ENCODE assay signal across 19 cellular contexts in the genomic region with DNA sequence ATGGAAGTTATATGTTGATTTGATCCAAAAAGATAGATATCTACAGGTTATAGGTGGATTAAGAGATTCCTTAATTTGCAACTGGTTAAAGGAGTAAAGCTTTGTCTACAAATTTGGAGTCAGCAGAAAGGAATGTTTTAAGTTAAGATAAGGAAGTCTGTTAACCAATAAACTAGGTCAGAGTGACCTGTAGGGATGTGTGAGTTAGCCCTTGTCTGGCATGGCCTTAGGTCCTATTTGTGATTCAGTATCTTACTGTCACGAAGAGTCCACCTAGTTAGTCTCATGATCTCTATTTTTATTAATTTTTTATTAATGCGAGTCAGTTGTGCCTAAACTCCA.
A peak's percentile ranks its signal among the peaks of the same experiment; 100 is the strongest.
DNase-seq lines count a peak whose midpoint lies in the region; FAIRE-seq and TF ChIP-seq lines count a peak whose summit lies in the region.
"Had no signal": no experiment of that assay in that cellular context is flagged by ENCODE, and none has a peak within 500 bp of the region (broad histone marks: within the 10 kb centered on the region; RNA-seq: fewer than 3 reads in every experiment).

No MANE protein-coding gene starts in this region.

- no peak for TF ChIP-seq POLR2A in esophagus muscularis mucosa (IDR thresholded peaks at IDR 0.05; ENCODE audit: low read depth)

- 58% methylated on average over 2 of the region's 2 CpGs for WGBS in hepatocyte (ENCODE audit: low lambda C conversion rate, missing lambda C conversion rate)
- 84% methylated on average over 2 of the region's 2 CpGs for WGBS in esophagus muscularis mucosa

- no peak for FAIRE-seq in astrocyte (lab: Jason Lieb, UNC)
- FAIRE-seq: colon had no signal

- H3K79me2 ChIP-seq in ACC112 (ENCODE audit: control insufficient read depth, insufficient read depth, low read length, unreplicated experiment): no peaks in the 10 kb centered on the region
- no peaks in the 10 kb centered on the region for H3K79me2 ChIP-seq in astrocyte (ENCODE audit: insufficient read depth, low read length)
- H3K79me2 ChIP-seq in hepatocyte: no peaks in the 10 kb centered on the region

- H3K36me3 ChIP-seq in ACC112 (ENCODE audit: insufficient read depth, low read length): no peaks in the 10 kb centered on the region
- no peaks in the 10 kb centered on the region for H3K36me3 ChIP-seq in astrocyte (ENCODE audit: insufficient read depth, low read length)
- H3K36me3 ChIP-seq in hepatocyte (replicated peaks; ENCODE audit: insufficient read depth, low read depth): no peaks in the 10 kb centered on the region
- H3K36me3 ChIP-seq in esophagus muscularis mucosa: no peaks in the 10 kb centered on the region
- H3K36me3 ChIP-seq: lower lobe of right lung had no signal

- no peak for TF ChIP-seq EP300 in esophagus muscularis mucosa (IDR thresholded peaks at IDR 0.05)

- no peaks in the 10 kb centered on the region for H3K9me2 ChIP-seq in hepatocyte (replicated peaks; ENCODE audit: insufficient read depth)

- H3K9me3 ChIP-seq in astrocyte (ENCODE audit: insufficient read depth, low read depth, low read length) (no peaks in the 10 kb centered on the region), hepatocyte (ENCODE audit: low read depth) (no peaks in the 10 kb centered on the region), esophagus muscularis mucosa (peaks cover 0 to 5% (median 1%) of the 10 kb centered on the region in 4 donors)
- H3K9me3 ChIP-seq: lower lobe of right lung had no signal

- peak overlapping the region; percentile 52 for H3K9ac ChIP-seq in astrocyte (ENCODE audit: low read length)

- H2AFZ ChIP-seq in ACC112 (ENCODE audit: low read length, unreplicated experiment): no peak overlapping the region
- H2AFZ ChIP-seq in astrocyte (ENCODE audit: low read depth, low read length): no peak overlapping the region
- peak overlapping the region; percentile 41 for H2AFZ ChIP-seq in hepatocyte

- peak overlapping the region; percentile 66 for H3K4me2 ChIP-seq in astrocyte (ENCODE audit: low read length)
- no peak overlapping the region for H3K4me2 ChIP-seq in hepatocyte

- H3K4me3 ChIP-seq in ACC112 (ENCODE audit: low read depth, low read length): no peak overlapping the region
- no peak overlapping the region for H3K4me3 ChIP-seq in astrocyte (ENCODE audit: insufficient read depth, low read depth, low read length)
- no peak overlapping the region for H3K4me3 ChIP-seq in hepatocyte
- H3K4me3 ChIP-seq in esophagus muscularis mucosa: no peak overlapping the region
- H3K4me3 ChIP-seq: lower lobe of right lung, tibial nerve had no signal

- peaks cover 2% of the 10 kb centered on the region for H3K9me3 Mint-ChIP-seq in astrocyte (ENCODE audit: unreplicated experiment)
- H3K9me3 Mint-ChIP-seq in mesothelial cell of epicardium: peaks cover 35% of the 10 kb centered on the region

- H3K4me1 ChIP-seq in ACC112 (ENCODE audit: control insufficient read depth, insufficient read depth, low read length, unreplicated experiment): peaks cover 25% of the 10 kb centered on the region
- peaks cover 8% of the 10 kb centered on the region for H3K4me1 ChIP-seq in astrocyte (ENCODE audit: insufficient read depth, low read length)
- H3K4me1 ChIP-seq in hepatocyte (ENCODE audit: insufficient read depth): peaks cover 4% of the 10 kb centered on the region
- no peaks in the 10 kb centered on the region for H3K4me1 ChIP-seq in esophagus muscularis mucosa
- H3K4me1 ChIP-seq: lower lobe of right lung, tibial nerve had no signal

- peaks cover 11% of the 10 kb centered on the region for H3K4me1 Mint-ChIP-seq in astrocyte (ENCODE audit: low read depth, unreplicated experiment)
- peaks cover 5% of the 10 kb centered on the region for H3K4me1 Mint-ChIP-seq in mesothelial cell of epicardium
- H3K4me1 Mint-ChIP-seq: nephron had no signal

- no peaks in the 10 kb centered on the region for H3K27me3 ChIP-seq in ACC112 (ENCODE audit: insufficient read depth, low read length)
- H3K27me3 ChIP-seq in astrocyte (ENCODE audit: insufficient read depth, low read length): no peaks in the 10 kb centered on the region
- no peaks in the 10 kb centered on the region for H3K27me3 ChIP-seq in hepatocyte
- H3K27me3 ChIP-seq in esophagus muscularis mucosa: no peaks in the 10 kb centered on the region
- H3K27me3 ChIP-seq: tibial nerve had no signal

- H3K27ac ChIP-seq in ACC112 (ENCODE audit: low read depth, low read length) (peak overlapping the region; percentile 86), astrocyte (ENCODE audit: low read depth, low read length) (peak overlapping the region; percentile 87), hepatocyte (peak overlapping the region; percentile 76), esophagus muscularis mucosa (replicated peaks in 1 of 4) (no peak overlapping the region)
- H3K27ac ChIP-seq: lower lobe of right lung, tibial nerve had no signal

- H3K27ac Mint-ChIP-seq in astrocyte (ENCODE audit: unreplicated experiment) (peak overlapping the region; percentile 34), mesothelial cell of epicardium (no peak overlapping the region)
- H3K27ac Mint-ChIP-seq: activated naive CD8-positive, alpha-beta T cell treated with anti-CD3 and anti-CD28 coated beads for 36 hours; nephron had no signal

- intact Hi-C loops in esophagus muscularis mucosa (cut with DNase I) (no loop called here), head of caudate nucleus (cut with DNase I) (no loop called here)

- H3K27me3 Mint-ChIP-seq in astrocyte (ENCODE audit: low read depth, unreplicated experiment): peaks cover 2% of the 10 kb centered on the region
- H3K27me3 Mint-ChIP-seq in mesothelial cell of epicardium (ENCODE audit: low read depth): no peaks in the 10 kb centered on the region
- H3K27me3 Mint-ChIP-seq: activated naive CD8-positive, alpha-beta T cell treated with anti-CD3 and anti-CD28 coated beads for 36 hours had no signal

- H3K36me3 Mint-ChIP-seq in astrocyte (ENCODE audit: low read depth, unreplicated experiment) (no peaks in the 10 kb centered on the region), mesothelial cell of epicardium (peaks cover 18% of the 10 kb centered on the region)

- TF ChIP-seq CTCF in astrocyte (IDR thresholded peaks at IDR 0.05; ENCODE audit: insufficient read depth, low read depth, low read length) (no peak), hepatocyte (IDR thresholded peaks at IDR 0.05; ENCODE audit: poor library complexity) (no peak), esophagus muscularis mucosa (IDR thresholded peaks at IDR 0.05) (no peak), mesothelial cell of epicardium (IDR thresholded peaks at IDR 0.05; ENCODE audit: unreplicated experiment) (no peak)

- H3K4me3 Mint-ChIP-seq in astrocyte (ENCODE audit: unreplicated experiment) (no peak overlapping the region), mesothelial cell of epicardium (no peak overlapping the region)
- H3K4me3 Mint-ChIP-seq: activated naive CD8-positive, alpha-beta T cell treated with anti-CD3 and anti-CD28 coated beads for 36 hours; nephron had no signal

- no peaks in the 10 kb centered on the region for H4K20me1 ChIP-seq in astrocyte (ENCODE audit: insufficient read depth, low read length)
- no peaks in the 10 kb centered on the region for H4K20me1 ChIP-seq in hepatocyte (ENCODE audit: insufficient read depth, poor library complexity, severe bottlenecking)

- DNase-seq in HT-29 (ENCODE audit: low spot score): peak; percentile 69
- DNase-seq in astrocyte (ENCODE audit: low read depth): peak; percentile 87
- peak; percentile 14 for DNase-seq in hepatocyte (ENCODE audit: low spot score)
- DNase-seq in stimulated activated CD4-positive, alpha-beta T cell treated with anti-CD3 and anti-CD28 coated beads, Interleukin-4, amount 100 ng/mL, for 24 hours: no peak
- DNase-seq in esophagus muscularis mucosa (ENCODE audit: extremely low spot score): no peak
- DNase-seq in mesothelial cell of epicardium (ENCODE audit: low spot score in 2 of 2, unreplicated experiment in 2 of 2): no peak
- DNase-seq in head of caudate nucleus: no peak
- DNase-seq: activated CD4-positive, alpha-beta T cell treated with anti-CD3 and anti-CD28 coated beads, Interleukin-2, amount 50 U/mL, for 1 hour; activated naive CD8-positive, alpha-beta T cell treated with anti-CD3 and anti-CD28 coated beads for 36 hours; COR-L47; erythroblast; GF-D8; lower lobe of right lung; NCI-H2171 treated with DMSO at 0.1 percent for 48 hours; T1000 had no signal

Comparison
In these comparisons a context has a peak if more than half of its experiments do, and no peak if none do; other contexts are left out.
1. H3K27ac ChIP-seq: peak in ACC112 (single experiment), astrocyte (single experiment) and hepatocyte (single experiment); none in esophagus muscularis mucosa (0 of 4).
2. DNase-seq: peak in HT-29 (single experiment), astrocyte (single experiment) and hepatocyte (single experiment); none in stimulated activated CD4-positive, alpha-beta T cell treated with anti-CD3 and anti-CD28 coated beads, Interleukin-4, amount 100 ng/mL, for 24 hours (single experiment), esophagus muscularis mucosa (single experiment), mesothelial cell of epicardium (0 of 2) and head of caudate nucleus (0 of 42).